ENCODE assay signal across 17 cellular contexts in the genomic region with DNA sequence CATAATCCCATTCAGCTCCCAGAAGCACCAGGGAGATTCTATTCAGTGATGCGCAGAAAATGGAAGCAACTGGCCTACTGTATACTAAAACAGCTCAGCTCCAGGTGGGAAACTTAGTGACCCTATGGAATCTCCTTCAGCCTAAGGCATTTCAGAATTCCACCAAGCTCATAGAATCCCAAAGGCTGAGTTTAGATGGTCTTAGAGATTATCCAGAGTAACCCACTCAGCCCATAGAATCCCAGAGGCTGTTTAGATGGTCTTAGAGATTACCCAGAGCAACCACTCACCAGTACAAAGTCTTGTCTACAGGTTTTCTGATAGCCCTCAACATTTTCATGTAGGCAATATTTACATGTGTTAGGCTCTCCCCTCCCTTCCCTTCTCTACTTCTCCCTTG.
DNase-seq lines count a peak whose midpoint lies in the region.
"Had no signal": no experiment of that assay in that cellular context is flagged by ENCODE, and none has a peak within 500 bp of the region (broad histone marks: within the 10 kb centered on the region; RNA-seq: fewer than 3 reads in every experiment).

No MANE protein-coding gene starts in this region.

- no CpG with 5 or more reads among the region's 1 CpG for WGBS in trophoblast cell (ENCODE audit: extremely low coverage, insufficient coverage, insufficient read length)

- peak overlapping the region; percentile 92 for H4K91ac ChIP-seq in trophoblast cell (ENCODE audit: low read depth, low read length)

- no peak overlapping the region for H2AK5ac ChIP-seq in trophoblast cell (ENCODE audit: low read length)

- H3K4me1 ChIP-seq in trophoblast cell (ENCODE audit: control insufficient read depth in 1 of 2, insufficient read depth in 2 of 2, low read length in 2 of 2) = peaks cover 8% of the 10 kb centered on the region in 2 experiments
- H3K4me1 ChIP-seq: BLaER1, HAP-1 had no signal

- H3K18ac ChIP-seq in trophoblast cell (ENCODE audit: low read length) = no peak overlapping the region

- H3K27me3 ChIP-seq in trophoblast cell (ENCODE audit: insufficient read depth, low read length) = no peaks in the 10 kb centered on the region
- H3K27me3 ChIP-seq: BLaER1 had no signal

- peaks cover 2% of the 10 kb centered on the region for H3K79me2 ChIP-seq in trophoblast cell (ENCODE audit: control insufficient read depth, insufficient read depth, low read length, poor library complexity)

- H3K36me3 ChIP-seq in trophoblast cell (ENCODE audit: control insufficient read depth in 1 of 2, insufficient read depth in 2 of 2, low read length in 2 of 2) = no peaks in the 10 kb centered on the region
- H3K36me3 ChIP-seq: BLaER1, HAP-1 had no signal

- peak overlapping the region; percentile 82 for H4K8ac ChIP-seq in trophoblast cell (ENCODE audit: low read depth, low read length)

- no peak overlapping the region for H2AFZ ChIP-seq in trophoblast cell (ENCODE audit: insufficient read depth, low read length, poor library complexity)

- H3K4ac ChIP-seq in trophoblast cell (ENCODE audit: low read depth, low read length) = peak overlapping the region; percentile 6

- H3K14ac ChIP-seq in trophoblast cell (ENCODE audit: low read length) = peak overlapping the region; percentile 73

- H2BK5ac ChIP-seq in trophoblast cell (ENCODE audit: low read depth, low read length, poor library complexity) = peak overlapping the region; percentile 90

- peak overlapping the region; percentile 45 for H3K27ac ChIP-seq in trophoblast cell (ENCODE audit: low read depth, low read length)
- H3K27ac ChIP-seq: 22Rv1, BLaER1, C4-2B had no signal

- no peak overlapping the region for H3K4me3 ChIP-seq in trophoblast cell (ENCODE audit: low read depth, low read length)
- H3K4me3 ChIP-seq: BLaER1, HAP-1 had no signal

- no peaks in the 10 kb centered on the region for H3K9me3 ChIP-seq in trophoblast cell (ENCODE audit: insufficient read depth, low read depth, low read length)
- H3K9me3 ChIP-seq: BLaER1, HAP-1 had no signal

- no peak overlapping the region for H3K4me2 ChIP-seq in trophoblast cell (ENCODE audit: low read length)
- H3K4me2 ChIP-seq: BLaER1 had no signal

- H3K23ac ChIP-seq in trophoblast cell (ENCODE audit: low read length) = no peak overlapping the region

- peak overlapping the region; percentile 51 for H2BK12ac ChIP-seq in trophoblast cell (ENCODE audit: low read length)

- H3K79me1 ChIP-seq in trophoblast cell (ENCODE audit: low read length) = peaks cover 11% of the 10 kb centered on the region

- peak overlapping the region; percentile 91 for H2BK120ac ChIP-seq in trophoblast cell (ENCODE audit: insufficient read depth, low read length, poor library complexity)

- H4K12ac ChIP-seq in trophoblast cell (ENCODE audit: low read depth, low read length) = peak overlapping the region; percentile 63

- DNase-seq in NCI-H82 (lab: John Stamatoyannopoulos, UW) = peak; percentile 8
- no peak for DNase-seq in NCI-H82 treated with DMSO at 0.1 percent for 48 hours (lab: John Stamatoyannopoulos, UW; ENCODE audit: unreplicated experiment)
- peak; percentile 57 for DNase-seq in islet precursor cell
- peak; percentile 14 to 65 for DNase-seq in trophoblast cell
- no peak for DNase-seq in activated naive CD4-positive, alpha-beta T cell treated with Interleukin-2 at 50 U/mL for 16 hours
- no peak for DNase-seq in SHP77 (lab: John Stamatoyannopoulos, UW)
- DNase-seq: CD4-positive, CD25-positive, alpha-beta regulatory T cell; CD8-positive, alpha-beta T cell; DMS 273 treated with DMSO at 0.1 percent for 48 hours; DMS79; EL; GF-D8; GOT3 had no signal

- H3K9ac ChIP-seq in trophoblast cell (ENCODE audit: low read length) = no peak overlapping the region
- H3K9ac ChIP-seq: BLaER1 had no signal

Comparison
In these comparisons a context has a peak if more than half of its experiments do, and no peak if none do; other contexts are left out.
1. DNase-seq: peak in NCI-H82 (single experiment), islet precursor cell (single experiment) and trophoblast cell (2 of 2); none in NCI-H82 treated with DMSO at 0.1 percent for 48 hours (single experiment), activated naive CD4-positive, alpha-beta T cell treated with Interleukin-2 at 50 U/mL for 16 hours (single experiment) and SHP77 (0 of 2).